In genomic region chr1:193418745-193419058, GRCh38 we compare ENCODE assay signal across 8 cellular contexts.
DNase-seq lines count a peak whose midpoint lies in the region; ATAC-seq and TF ChIP-seq lines count a peak whose summit lies in the region.

No MANE protein-coding gene starts in this region.

- H3K27ac ChIP-seq in Peyer's patch (no peak overlapping the region), esophagus muscularis mucosa (replicated peaks in 1 of 4) (no peak overlapping the region), rectal smooth muscle tissue (ENCODE audit: low read depth, low read length) (no peak overlapping the region)

- H3K27me3 Mint-ChIP-seq in Calu3 (ENCODE audit: unreplicated experiment) = no peaks in the 10 kb centered on the region

- no peak for DNase-seq in Calu3
- DNase-seq in Peyer's patch = no peak
- DNase-seq in esophagus muscularis mucosa (ENCODE audit: extremely low spot score) = no peak
- no peak for DNase-seq in anterior cingulate cortex (lab: John Stamatoyannopoulos, UW)
- no peak for DNase-seq in DMS153 treated with DMSO at 0.1 percent for 48 hours (lab: John Stamatoyannopoulos, UW; ENCODE audit: unreplicated experiment)
- no peak for DNase-seq in omental fat pad (ENCODE audit: low spot score)
- no peak for DNase-seq in NCI-H524 (lab: John Stamatoyannopoulos, UW)

- TF ChIP-seq CTCF in Calu3 (IDR thresholded peaks at IDR 0.05; ENCODE audit: unreplicated experiment) (no peak), Peyer's patch (IDR thresholded peaks at IDR 0.05) (no peak), esophagus muscularis mucosa (IDR thresholded peaks at IDR 0.05) (no peak), omental fat pad (IDR thresholded peaks at IDR 0.05) (no peak)

- no peak for ATAC-seq in omental fat pad (ENCODE audit: low FRiP score)

- H3K36me3 ChIP-seq in Peyer's patch = no peaks in the 10 kb centered on the region
- no peaks in the 10 kb centered on the region for H3K36me3 ChIP-seq in esophagus muscularis mucosa
- no peaks in the 10 kb centered on the region for H3K36me3 ChIP-seq in rectal smooth muscle tissue (ENCODE audit: control insufficient read depth, insufficient read depth, low read length)

- peaks cover 34% of the 10 kb centered on the region for H3K4me1 Mint-ChIP-seq in Calu3 (ENCODE audit: low read depth, unreplicated experiment)

- H3K36me3 Mint-ChIP-seq in Calu3 (ENCODE audit: insufficient read depth, unreplicated experiment) = no peaks in the 10 kb centered on the region

- 74% methylated on average over 3 of the region's 3 CpGs for WGBS in esophagus muscularis mucosa

- peak overlapping the region; percentile 44 for H3K27ac Mint-ChIP-seq in Calu3 (ENCODE audit: unreplicated experiment)

- no TSS peak for BruUV-seq in Calu3 (replicated peaks; lab: Mats Ljungman, UMichigan)

- H3K27me3 ChIP-seq in Peyer's patch = no peaks in the 10 kb centered on the region
- no peaks in the 10 kb centered on the region for H3K27me3 ChIP-seq in esophagus muscularis mucosa
- H3K27me3 ChIP-seq in rectal smooth muscle tissue (ENCODE audit: control insufficient read depth, insufficient read depth, low read length) = no peaks in the 10 kb centered on the region

- TF ChIP-seq EP300 in esophagus muscularis mucosa (IDR thresholded peaks at IDR 0.05) = no peak

- CTCF ChIA-PET in Calu3 (lab: Charles Lee) = interaction anchor here (0.5 kb wide), 1 partner anchor 124 kb away, joined by 6 read pairs; no protein-coding TSS in a partner anchor

- TF ChIP-seq POLR2A in Peyer's patch (IDR thresholded peaks at IDR 0.05) (no peak), esophagus muscularis mucosa (IDR thresholded peaks at IDR 0.05; ENCODE audit: low read depth) (no peak)

- H3K9ac ChIP-seq in rectal smooth muscle tissue (ENCODE audit: low read length) = no peak overlapping the region

- H3K9me3 ChIP-seq in Peyer's patch (no peaks in the 10 kb centered on the region), esophagus muscularis mucosa (no peaks in the 10 kb centered on the region)

- intact Hi-C loops in Calu3 (cut with micrococcal nuclease; ENCODE audit: unreplicated experiment) (no loop called here), esophagus muscularis mucosa (cut with DNase I) (no loop called here)

- H3K4me3 Mint-ChIP-seq in Calu3 (ENCODE audit: low read depth, unreplicated experiment) = peak overlapping the region; percentile 54

- H3K4me3 ChIP-seq in Peyer's patch = peak overlapping the region in 3 of 4 donors; percentile 10 to 32 (median 18)
- peak overlapping the region; percentile 31 to 51 (median 36) for H3K4me3 ChIP-seq in esophagus muscularis mucosa
- H3K4me3 ChIP-seq in rectal smooth muscle tissue (ENCODE audit: low read length) = peak overlapping the region; percentile 39

- H3K4me1 ChIP-seq in Peyer's patch = no peaks in the 10 kb centered on the region
- H3K4me1 ChIP-seq in esophagus muscularis mucosa = peaks cover 0 to 13% (median 11%) of the 10 kb centered on the region in 4 donors
- H3K4me1 ChIP-seq in rectal smooth muscle tissue (ENCODE audit: control insufficient read depth, insufficient read depth, low read length) = no peaks in the 10 kb centered on the region

- no peaks in the 10 kb centered on the region for H3K9me3 Mint-ChIP-seq in Calu3 (ENCODE audit: low read depth, unreplicated experiment)
